In the genomic region with DNA sequence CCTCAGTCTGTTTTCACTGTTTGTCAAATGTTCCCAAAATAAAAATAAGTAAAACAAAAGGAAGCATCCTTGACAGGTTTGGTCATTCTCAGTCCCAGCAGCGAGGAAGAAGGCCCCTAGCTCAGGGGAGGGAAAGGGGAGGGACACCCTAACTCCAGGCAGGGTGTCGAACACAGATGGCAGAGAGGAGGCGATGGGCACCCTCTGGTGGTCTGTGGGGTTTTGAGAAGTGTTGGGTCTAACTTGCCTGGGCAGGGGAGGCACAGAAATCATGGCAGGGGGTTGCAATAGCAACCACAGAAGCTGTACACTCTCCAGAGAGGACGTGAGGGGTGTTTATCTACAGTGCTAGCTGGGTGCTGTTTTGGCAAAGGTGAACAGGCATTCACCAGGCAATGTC, we compare ENCODE assay signal across 12 cellular contexts.
DNase-seq lines count a peak whose midpoint lies in the region; ATAC-seq and TF ChIP-seq lines count a peak whose summit lies in the region.
"Had no signal": no experiment of that assay in that cellular context is flagged by ENCODE, and none has a peak within 500 bp of the region (broad histone marks: within the 10 kb centered on the region; RNA-seq: fewer than 3 reads in every experiment).

No MANE protein-coding gene starts in this region.

- peak; percentile 43 for TF ChIP-seq CTCF in brain microvascular endothelial cell (IDR thresholded peaks at IDR 0.05; ENCODE audit: low read depth, low read length, missing control alignments)

- H3K27me3 ChIP-seq in NT2/D1 (ENCODE audit: insufficient read depth, insufficient read length) (no peaks in the 10 kb centered on the region), brain microvascular endothelial cell (replicated peaks) (no peaks in the 10 kb centered on the region)
- H3K27me3 ChIP-seq: gastrocnemius medialis had no signal

- in situ Hi-C loops in brain microvascular endothelial cell (cut with HindIII; ENCODE audit: low pct_ligation_motif_present, low sequenced_read_pairs): no loop called here

- no peak overlapping the region for H3K4me3 ChIP-seq in NT2/D1 (ENCODE audit: insufficient read length, low read depth)
- H3K4me3 ChIP-seq in brain microvascular endothelial cell (ENCODE audit: low read depth, low read length): no peak overlapping the region
- H3K4me3 ChIP-seq: gastrocnemius medialis, GM23248 had no signal

- H3K4me1 ChIP-seq in NT2/D1 (ENCODE audit: insufficient read depth, insufficient read length): no peaks in the 10 kb centered on the region
- H3K4me1 ChIP-seq: gastrocnemius medialis had no signal

- DNase-seq in NT2/D1 (ENCODE audit: low read depth, low spot score) (peak; percentile 20), brain microvascular endothelial cell (no peak), glomerular visceral epithelial cell (ENCODE audit: extremely low spot score) (no peak)
- DNase-seq in stimulated activated CD4-positive, alpha-beta T cell treated with anti-CD3 and anti-CD28 coated beads, Interleukin-12 subunit alpha, Interleukin-12 subunit beta, amount 100 ng/mL, for 4 hours: peak; percentile 11
- DNase-seq: activated gamma-delta T cell, gastrocnemius medialis, GM23248, T-helper 1 cell had no signal

- no peak overlapping the region for H3K27ac ChIP-seq in brain microvascular endothelial cell
- H3K27ac ChIP-seq: gastrocnemius medialis, GM23248 had no signal

- H3K36me3 ChIP-seq in NT2/D1 (ENCODE audit: insufficient read depth, insufficient read length, low read length): no peaks in the 10 kb centered on the region
- no peaks in the 10 kb centered on the region for H3K36me3 ChIP-seq in brain microvascular endothelial cell (replicated peaks)
- H3K36me3 ChIP-seq: gastrocnemius medialis had no signal

- H3K9me3 ChIP-seq in NT2/D1 (ENCODE audit: insufficient read depth, low read length): no peaks in the 10 kb centered on the region
- H3K9me3 ChIP-seq: gastrocnemius medialis had no signal

- no peak overlapping the region for H3K9ac ChIP-seq in NT2/D1 (ENCODE audit: insufficient read length, low read depth)
- H3K9ac ChIP-seq: GM23248 had no signal

- ATAC-seq in GM18498 (IDR thresholded peaks at IDR 0.05; ENCODE audit: unreplicated experiment): peak; percentile 60
- ATAC-seq in GM18511 (IDR thresholded peaks at IDR 0.05; ENCODE audit: unreplicated experiment): no peak
- ATAC-seq in activated CD4-positive, CD25-positive, alpha-beta regulatory T cell treated with anti-CD3 and anti-CD28 coated beads, Interleukin-2, amount 50 U/mL, for 24 hours: no peak
- ATAC-seq in GM19324 (IDR thresholded peaks at IDR 0.05; ENCODE audit: low FRiP score, unreplicated experiment): no peak
- ATAC-seq: gastrocnemius medialis had no signal

Comparison
In these comparisons a context has a peak if more than half of its experiments do, and no peak if none do; other contexts are left out.
1. DNase-seq: peak in NT2/D1 (single experiment) and stimulated activated CD4-positive, alpha-beta T cell treated with anti-CD3 and anti-CD28 coated beads, Interleukin-12 subunit alpha, Interleukin-12 subunit beta, amount 100 ng/mL, for 4 hours (single experiment); none in brain microvascular endothelial cell (single experiment) and glomerular visceral epithelial cell (single experiment).